34 cellular contexts compared by ENCODE assay signal in the genomic region with DNA sequence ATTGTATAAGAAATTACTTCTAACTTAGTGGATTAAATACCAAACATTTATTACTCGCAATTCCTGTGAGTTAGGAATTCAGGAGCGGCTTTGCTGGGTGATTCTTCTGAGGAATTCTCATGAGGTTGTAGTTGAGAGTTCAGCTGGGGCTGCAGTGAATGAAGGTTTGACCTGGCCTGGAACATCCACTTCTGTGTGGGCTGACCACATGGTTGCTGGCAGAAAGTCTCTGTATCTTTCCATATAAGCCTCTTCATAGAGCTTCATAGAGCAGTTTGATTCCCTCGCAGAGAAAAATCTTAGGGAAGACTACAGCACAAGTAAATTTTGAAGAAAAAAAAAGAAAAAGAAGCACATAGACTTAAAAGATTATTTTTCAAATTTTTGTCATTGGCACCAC.
"Had no signal": no experiment of that assay in that cellular context is flagged by ENCODE, and none has a peak within 500 bp of the region (broad histone marks: within the 10 kb centered on the region; RNA-seq: fewer than 3 reads in every experiment).

No MANE protein-coding gene starts in this region.

- H3K4me3 ChIP-seq: MG63 had no signal

- DNase-seq: Karpas-422, Kasumi-1, MG63, MM.1S, MV-4-11, NCI-H1048, NCI-H1092, NCI-H1092 treated with DMSO at 0.1 percent for 48 hours, NCI-H1105, NCI-H1105 treated with DMSO at 0.1 percent for 48 hours, NCI-H1417, NCI-H1417 treated with DMSO at 0.1 percent for 48 hours, NCI-H1436, NCI-H1436 treated with DMSO at 0.1 percent for 48 hours, NCI-H146, NCI-H1694, NCI-H1694 treated with DMSO at 0.1 percent for 48 hours, NCI-H187, NCI-H187 treated with DMSO at 0.1 percent for 48 hours, NCI-H1930, NCI-H2029, NCI-H2029 treated with DMSO at 0.1 percent for 48 hours, NCI-H2081, NCI-H2081 treated with DMSO at 0.1 percent for 48 hours, NCI-H2107, NCI-H2171, NCI-H2171 treated with DMSO at 0.1 percent for 48 hours, NCI-H2227 treated with DMSO at 0.1 percent for 48 hours, NCI-H226, NCI-H345, NCI-H446, NCI-H446 treated with DMSO at 0.1 percent for 48 hours, NCI-H510A, NCI-H510A treated with DMSO at 0.1 percent for 48 hours had no signal

- H3K36me3 ChIP-seq: MG63 had no signal

- H3K9me3 ChIP-seq: MG63 had no signal

- H3K27me3 ChIP-seq: MG63 had no signal
